Comparison of ENCODE assay signal across 7 cellular contexts in genomic region chr7:97138830-97139229, GRCh38.
"Had no signal": no experiment of that assay in that cellular context is flagged by ENCODE, and none has a peak within 500 bp of the region (broad histone marks: within the 10 kb centered on the region; RNA-seq: fewer than 3 reads in every experiment).

No MANE protein-coding gene starts in this region.

- H3K27ac Mint-ChIP-seq: GM23338, H9 had no signal

- FAIRE-seq: H1, H54, HTR-8/SVneo had no signal

- H3K4me2 ChIP-seq: GM23338 had no signal

- DNase-seq: H9, HCEC 1CT, IMR-90 had no signal

- H3K4me3 ChIP-seq: GM23338 had no signal

- H2AFZ ChIP-seq: GM23338 had no signal

- ATAC-seq: GM23338 had no signal

- H3K4me3 Mint-ChIP-seq: GM23338, H9 had no signal
